Comparison of ENCODE assay signal across 14 cellular contexts in genomic region chr11:12291313-12291712, GRCh38.
"Had no signal": no experiment of that assay in that cellular context is flagged by ENCODE, and none has a peak within 500 bp of the region (broad histone marks: within the 10 kb centered on the region; RNA-seq: fewer than 3 reads in every experiment).

No MANE protein-coding gene starts in this region.

- ATAC-seq: esophagus mucosa, left cardiac atrium, right cardiac atrium, T-helper 17 cell had no signal

- H3K4me3 ChIP-seq: lung, transverse colon had no signal

- H3K9me3 ChIP-seq: neutrophil, transverse colon had no signal

- H3K27ac ChIP-seq: neutrophil, transverse colon had no signal

- H3K36me3 ChIP-seq: neutrophil, transverse colon had no signal

- FAIRE-seq: endometrium, small intestine had no signal

- DNase-seq: activated CD4-positive, alpha-beta T cell treated with anti-CD3 and anti-CD28 coated beads, Interleukin-2, amount 50 U/mL, for 4 hours; activated naive CD4-positive, alpha-beta T cell treated with anti-CD3 and anti-CD28 coated beads, Interleukin-2, amount 50 U/mL, for 16 hours; immature natural killer cell; left cardiac atrium; naive B cell; right cardiac atrium; small intestine; substantia nigra; T-helper 17 cell; transverse colon had no signal
